ENCODE assay signal across 17 cellular contexts in genomic region chr11:72189448-72190250, GRCh38. TPM values are rescaled to one million over a fixed set of nuclear protein-coding genes. Genes with fewer than 3 reads are reported as not detected.
A peak's percentile ranks its signal among the peaks of the same experiment; 100 is the strongest.
DNase-seq lines count a peak whose midpoint lies in the region; ATAC-seq, FAIRE-seq and TF ChIP-seq lines count a peak whose summit lies in the region.
"Had no signal": no experiment of that assay in that cellular context is flagged by ENCODE, and none has a peak within 500 bp of the region (broad histone marks: within the 10 kb centered on the region; RNA-seq: fewer than 3 reads in every experiment).

No MANE protein-coding gene starts in this region.

- no peak overlapping the region for H3K27ac Mint-ChIP-seq in WTC11
- H3K27ac Mint-ChIP-seq: activated naive CD4-positive, alpha-beta T cell treated with anti-CD3 and anti-CD28 coated beads, Interleukin-2, amount 10 ng/mL, durations not matched to agents 7 days and 5 days; T-helper 2 cell treated with Interferon-gamma antibody and Interleukin-4, amounts not matched to agents 5 μg/mL and 100 μg/mL, for 36 hours had no signal

- TF ChIP-seq POLR2A in upper lobe of left lung (IDR thresholded peaks at IDR 0.05): no peak

- H3K9me3 ChIP-seq in kidney (ENCODE audit: control insufficient read depth in 1 of 2, low read length in 2 of 2) (no peaks in the 10 kb centered on the region), upper lobe of left lung (no peaks in the 10 kb centered on the region)
- H3K9me3 ChIP-seq: A549, psoas muscle had no signal

- intact Hi-C loops in kidney (cut with DNase I): no loop called here

- H3K4me3 Mint-ChIP-seq in WTC11: no peak overlapping the region
- H3K4me3 Mint-ChIP-seq: activated naive CD4-positive, alpha-beta T cell treated with anti-CD3 and anti-CD28 coated beads, Interleukin-2, amount 10 ng/mL, durations not matched to agents 7 days and 5 days; T-helper 2 cell treated with Interferon-gamma antibody and Interleukin-4, amounts not matched to agents 5 μg/mL and 100 μg/mL, for 36 hours had no signal

- H3K27ac ChIP-seq in kidney (ENCODE audit: low read depth in 2 of 2, low read length in 2 of 2) (no peak overlapping the region), upper lobe of left lung (peak overlapping the region; percentile 24 to 62 (median 60))
- H3K27ac ChIP-seq: A549, PC-9, psoas muscle had no signal

- H3K27me3 Mint-ChIP-seq in WTC11 (ENCODE audit: low read depth): peaks cover 2% of the 10 kb centered on the region; the same call in 1 of the 2 replicates

- DNase-seq in NCI-H2227 (lab: John Stamatoyannopoulos, UW; ENCODE audit: unreplicated experiment) (peak; percentile 37), NCI-H2227 treated with DMSO at 0.1 percent for 48 hours (lab: John Stamatoyannopoulos, UW) (no peak), WTC11 (ENCODE audit: low spot score) (no peak), kidney (peak; percentile 77), upper lobe of left lung (peak in 1 of 2 donors; percentile 58)
- DNase-seq: activated naive CD4-positive, alpha-beta T cell treated with anti-CD3 and anti-CD28 coated beads, Interleukin-2, amount 10 ng/mL, durations not matched to agents 7 days and 5 days; DMS153; foreskin melanocyte; psoas muscle had no signal

- TF ChIP-seq CTCF in WTC11 (IDR thresholded peaks at IDR 0.05) (no peak), kidney (IDR thresholded peaks at IDR 0.05; ENCODE audit: borderline replicate concordance, extremely low read depth, insufficient read depth) (no peak), upper lobe of left lung (IDR thresholded peaks at IDR 0.05) (no peak)

- no peaks in the 10 kb centered on the region for H3K27me3 ChIP-seq in upper lobe of left lung

- POLR2A ChIA-PET in WTC11 (lab: Charles Lee): no interaction called here

- peak; percentile 46 for ATAC-seq in WTC11
- peak; percentile 31 to 89 for ATAC-seq in upper lobe of left lung (ENCODE audit: low FRiP score in 2 of 2)
- no peak for ATAC-seq in HG03025 (IDR thresholded peaks at IDR 0.05; ENCODE audit: low FRiP score, unreplicated experiment)
- no peak for ATAC-seq in GM21360 (IDR thresholded peaks at IDR 0.05; ENCODE audit: unreplicated experiment)
- ATAC-seq in HG02759 (IDR thresholded peaks at IDR 0.05; ENCODE audit: unreplicated experiment): no peak
- ATAC-seq: A549, psoas muscle had no signal

- 26 to 62% methylated on average over 3 of the region's 3 CpGs for WGBS in upper lobe of left lung, 2 donors

- no peak for TF ChIP-seq EP300 in upper lobe of left lung (IDR thresholded peaks at IDR 0.05)

- FAIRE-seq in kidney (lab: Jason Lieb, UNC): no peak
- FAIRE-seq: A549, colon had no signal

- H3K4me3 ChIP-seq in kidney (ENCODE audit: low read length in 2 of 2) (peak overlapping the region in 1 of 2 donors; percentile 20), upper lobe of left lung (no peak overlapping the region)
- H3K4me3 ChIP-seq: A549, PC-9, psoas muscle had no signal

- H3K36me3 ChIP-seq in kidney (ENCODE audit: control insufficient read depth in 1 of 2, insufficient read depth in 2 of 2, low read length in 2 of 2) (no peaks in the 10 kb centered on the region), upper lobe of left lung (no peaks in the 10 kb centered on the region)

- H3K9ac ChIP-seq in kidney (ENCODE audit: low read length in 2 of 2): no peak overlapping the region

- CTCF ChIA-PET in WTC11 (lab: Charles Lee): interaction anchor here (0.6 to 2.0 kb wide), 6 partner anchors 34 to 419 kb away, joined by 3 to 7 read pairs (median 3); no protein-coding TSS in a partner anchor

- peaks cover 0 to 6% of the 10 kb centered on the region in 2 donors for H3K4me1 ChIP-seq in kidney (ENCODE audit: control insufficient read depth in 1 of 2, insufficient read depth in 1 of 2, low read depth in 1 of 2, low read length in 2 of 2)
- H3K4me1 ChIP-seq in upper lobe of left lung: peaks cover 0 to 25% (median 6%) of the 10 kb centered on the region in 4 donors
- H3K4me1 ChIP-seq: A549, psoas muscle had no signal

- no peaks in the 10 kb centered on the region for H3K9me3 Mint-ChIP-seq in WTC11
- H3K9me3 Mint-ChIP-seq: activated naive CD4-positive, alpha-beta T cell treated with anti-CD3 and anti-CD28 coated beads, Interleukin-2, amount 10 ng/mL, durations not matched to agents 7 days and 5 days; T-helper 2 cell treated with Interferon-gamma antibody and Interleukin-4, amounts not matched to agents 5 μg/mL and 100 μg/mL, for 36 hours had no signal

- peaks cover 8% of the 10 kb centered on the region for H3K4me1 Mint-ChIP-seq in WTC11
- H3K4me1 Mint-ChIP-seq: activated naive CD4-positive, alpha-beta T cell treated with anti-CD3 and anti-CD28 coated beads, Interleukin-2, amount 10 ng/mL, durations not matched to agents 7 days and 5 days had no signal

- no peaks in the 10 kb centered on the region for H3K36me3 Mint-ChIP-seq in WTC11
- H3K36me3 Mint-ChIP-seq: activated naive CD4-positive, alpha-beta T cell treated with anti-CD3 and anti-CD28 coated beads, Interleukin-2, amount 10 ng/mL, durations not matched to agents 7 days and 5 days had no signal

TF ChIP-seq in WTC11, 78 proteins besides CTCF, POLR2A, EP300 and RAD21 (continues in another document):
- TF ChIP-seq ZNF532 (CRISPR knock-in tag; IDR thresholded peaks at IDR 0.05; ENCODE audit: borderline replicate concordance): no peak
- TF ChIP-seq MAX (CRISPR knock-in tag; IDR thresholded peaks at IDR 0.05): no peak
- TF ChIP-seq RELA (CRISPR knock-in tag; IDR thresholded peaks at IDR 0.05; ENCODE audit: borderline replicate concordance): no peak
- no peak for TF ChIP-seq MLX (CRISPR knock-in tag; IDR thresholded peaks at IDR 0.05)
- TF ChIP-seq NFE2L1 (CRISPR knock-in tag; IDR thresholded peaks at IDR 0.05): no peak

RNA-seq across cellular contexts. Expression of gene FOLR1, which starts 2.3 kb away (rescaled TPM):
- total RNA-seq in WTC11 (2021) (0.35 to 0.87 TPM (median 0.85 TPM) in 3 replicates), kidney (41.2 TPM), upper lobe of left lung (100 to 1,000 TPM; 132 to 523 (median 171) TPM)
- polyA plus RNA-seq in kidney (ENCODE audit: insufficient read depth, low read depth, low replicate concordance): 297 TPM
- total RNA-seq: activated CD8-positive, alpha-beta memory T cell treated with anti-CD3 and anti-CD28 coated beads for 36 hours had no signal
- polyA plus RNA-seq: psoas muscle had no signal

RNA-seq across cellular contexts. Expression of gene FOLR2, which starts 26.9 kb away (rescaled TPM):
- total RNA-seq in WTC11 (2021): not detected in 3 replicates
- total RNA-seq in kidney: 31.9 TPM
- polyA plus RNA-seq in kidney (ENCODE audit: insufficient read depth, low read depth, low replicate concordance): 16.8 TPM
- 10 to 100 TPM in 3 of 6 donors, 1 to 10 TPM in 3; 4.8 to 28.7 (median 12.8) TPM for total RNA-seq in upper lobe of left lung
- total RNA-seq: activated CD8-positive, alpha-beta memory T cell treated with anti-CD3 and anti-CD28 coated beads for 36 hours; PC-9 had no signal
- polyA plus RNA-seq: A549 had no signal

RNA-seq across cellular contexts. Expression of gene INPPL1, which starts 34.9 kb away (rescaled TPM):
- total RNA-seq in WTC11 (2021): 125 to 138 TPM (median 136 TPM) in 3 replicates
- 120 TPM for total RNA-seq in kidney
- 39.9 TPM for polyA plus RNA-seq in kidney (ENCODE audit: insufficient read depth, low read depth, low replicate concordance)
- total RNA-seq in upper lobe of left lung: 100 to 1,000 TPM in 4 of 6 donors, 10 to 100 TPM in 2; 84.0 to 383 (median 180) TPM

RNA-seq across cellular contexts. Expression of gene FOLR3, which starts 54.1 kb away (rescaled TPM):
- total RNA-seq in WTC11 (2021) (0.25 TPM in 1 of 3 replicates, not detected in the others), kidney (17.5 TPM), upper lobe of left lung (10 to 100 TPM in 2 of 6 donors, 1 to 10 TPM in 2, not detected in 2; 1.4 to 69.7 (median 9.5) TPM)
- 65.0 TPM for polyA plus RNA-seq in kidney (ENCODE audit: insufficient read depth, low read depth, low replicate concordance)
- total RNA-seq: activated CD8-positive, alpha-beta memory T cell treated with anti-CD3 and anti-CD28 coated beads for 36 hours; PC-9 had no signal
- polyA plus RNA-seq: A549 had no signal

RNA-seq across cellular contexts. Expression of gene PHOX2A, which starts 54.3 kb away (rescaled TPM):
- total RNA-seq in WTC11 (2021) (1.3 to 1.6 TPM (median 1.3 TPM) in 3 replicates), kidney (not detected), upper lobe of left lung (not detected)
- polyA plus RNA-seq in kidney (ENCODE audit: insufficient read depth, low read depth, low replicate concordance): not detected
- total RNA-seq: activated CD8-positive, alpha-beta memory T cell treated with anti-CD3 and anti-CD28 coated beads for 36 hours; PC-9; psoas muscle had no signal
- polyA plus RNA-seq: A549 had no signal

Comparison
In these comparisons a context has a peak if more than half of its experiments do, and no peak if none do; other contexts are left out.
1. DNase-seq: peak in NCI-H2227 (single experiment) and kidney (single experiment); none in NCI-H2227 treated with DMSO at 0.1 percent for 48 hours (single experiment) and WTC11 (single experiment).
2. ATAC-seq: peak in WTC11 (single experiment) and upper lobe of left lung (2 of 2); none in HG03025 (single experiment), GM21360 (single experiment) and HG02759 (single experiment).
3. H3K27ac ChIP-seq: peak in upper lobe of left lung (4 of 4); none in kidney (0 of 2).
4. RNA of gene FOLR1, which starts 2.3 kb away (total RNA-seq): 132 to 523 TPM in upper lobe of left lung and 41.2 TPM in kidney (single experiment); 0.35 to 0.87 TPM in WTC11; every median in the first group is over 10 times any median in the second.